ENCODE assay signal across 10 cellular contexts in the genomic region with DNA sequence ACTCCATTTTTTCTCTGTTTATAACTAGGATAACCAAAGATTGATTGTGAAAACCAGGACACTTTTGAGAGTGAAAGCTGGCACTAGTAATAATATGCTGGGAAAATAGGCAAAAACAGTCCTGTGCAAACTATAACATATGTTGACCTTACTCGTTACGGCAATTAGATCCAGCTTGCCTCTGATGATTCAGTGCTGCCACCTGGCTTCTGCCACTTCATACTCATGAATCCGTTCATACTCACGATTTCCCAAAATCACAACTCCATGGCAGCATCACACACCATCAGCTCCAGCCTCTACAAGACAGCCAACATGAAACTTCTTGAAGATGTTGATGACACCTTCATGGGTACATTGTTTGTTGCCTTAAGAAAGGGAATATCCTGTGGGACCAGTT. TPM values are rescaled to one million over a fixed set of nuclear protein-coding genes. Genes with fewer than 3 reads are reported as not detected.
A peak's percentile ranks its signal among the peaks of the same experiment; 100 is the strongest.
DNase-seq lines count a peak whose midpoint lies in the region; FAIRE-seq and TF ChIP-seq lines count a peak whose summit lies in the region.
"Had no signal": no experiment of that assay in that cellular context is flagged by ENCODE, and none has a peak within 500 bp of the region (broad histone marks: within the 10 kb centered on the region; RNA-seq: fewer than 3 reads in every experiment).

No MANE protein-coding gene starts in this region.

- H3K4me2 ChIP-seq in mammary epithelial cell (ENCODE audit: insufficient read depth, low read depth, low read length) (no peak overlapping the region), H1 (ENCODE audit: insufficient read depth in 1 of 2, low read depth in 2 of 2, low read length in 2 of 2) (no peak overlapping the region)

- TF ChIP-seq RAD21 in H1 (IDR thresholded peaks at IDR 0.05 in 1 of 2, conservative IDR thresholded peaks at IDR 0.05 in 1 of 2; ENCODE audit: low read depth in 2 of 2, low read length in 2 of 2): peak; percentile 72

- TF ChIP-seq CTCF in MCF 10A (IDR thresholded peaks at IDR 0.05; ENCODE audit: unreplicated experiment) (peak; percentile 42), mammary epithelial cell (conservative IDR thresholded peaks at IDR 0.05 in 1 of 2, IDR thresholded peaks at IDR 0.05 in 1 of 2; ENCODE audit: extremely low read depth in 1 of 2, insufficient read depth in 1 of 2, low read depth in 1 of 2, low read length in 2 of 2) (peak in 1 of 2 donors; percentile 73), H1 (IDR thresholded peaks at IDR 0.05; ENCODE audit: control extremely low read depth in 1 of 3, insufficient read depth in 1 of 3, low read depth in 1 of 3, low read length in 3 of 3) (peak; percentile 33 to 71 (median 53)), transverse colon (IDR thresholded peaks at IDR 0.05) (peak in 4 of 5 experiments; percentile 11 to 26 (median 22)), stomach (IDR thresholded peaks at IDR 0.05) (peak in 3 of 7 experiments; percentile 5 to 33 (median 13))

- intact Hi-C loops in MCF 10A (cut with micrococcal nuclease) (loop anchor here (1.0 kb wide), 4 partner anchors 59 to 316 kb away; no protein-coding TSS in a partner anchor), mammary epithelial cell (cut with micrococcal nuclease) (loop anchor here (5.0 kb wide), 2 partner anchors 58 to 533 kb away; no protein-coding TSS in a partner anchor), transverse colon (cut with DNase I; ENCODE audit: low total_unique reads) (no loop called here), stomach (cut with DNase I; ENCODE audit: low total_unique reads) (no loop called here)

- no peak overlapping the region for H2BK120ac ChIP-seq in H1 (replicated peaks; ENCODE audit: low read depth, low read length)

- H3K79me1 ChIP-seq in H1 (ENCODE audit: low read depth, low read length): no peaks in the 10 kb centered on the region

- H3K4me1 Mint-ChIP-seq in MCF 10A (ENCODE audit: insufficient read depth, unreplicated experiment): no peaks in the 10 kb centered on the region

- H4K5ac ChIP-seq in H1 (ENCODE audit: insufficient read length, low read depth, low read length): no peak overlapping the region

- H4K91ac ChIP-seq in H1 (replicated peaks; ENCODE audit: insufficient read length, low read length): no peak overlapping the region

- no peak overlapping the region for H2BK5ac ChIP-seq in H1 (ENCODE audit: low read depth, low read length)

- H2AK5ac ChIP-seq in H1 (ENCODE audit: low read depth, low read length): no peak overlapping the region

- no peaks in the 10 kb centered on the region for H3K36me3 Mint-ChIP-seq in MCF 10A (ENCODE audit: insufficient read depth, unreplicated experiment)

- no peak overlapping the region for H3K27ac ChIP-seq in mammary epithelial cell (ENCODE audit: insufficient read depth, low read depth, low read length)
- no peak overlapping the region for H3K27ac ChIP-seq in H1 (ENCODE audit: low read depth, low read length)
- no peak overlapping the region for H3K27ac ChIP-seq in transverse colon
- no peak overlapping the region for H3K27ac ChIP-seq in stomach

- H3K23ac ChIP-seq in H1 (ENCODE audit: insufficient read length): no peak overlapping the region

- H3K27me3 Mint-ChIP-seq in MCF 10A (ENCODE audit: insufficient read depth, unreplicated experiment): peaks cover 40% of the 10 kb centered on the region

- CTCF ChIA-PET in MCF 10A (lab: Yijun Ruan, JAX): interaction anchor here (0.6 to 4.9 kb wide), 50 partner anchors 14 to 491 kb away, joined by 3 to 81 read pairs (median 5); a partner anchor contains a TSS
- CTCF ChIA-PET in mammary epithelial cell (lab: Charles Lee; ENCODE audit: low non-redundant PET): interaction anchor here (0.5 kb wide), 1 partner anchor 55 kb away, joined by 4 read pairs; no protein-coding TSS in a partner anchor
- CTCF ChIA-PET in H1 (lab: Charles Lee; ENCODE audit: partially characterized antibody): interaction anchor here (0.9 to 5.3 kb wide), 19 partner anchors 8 to 530 kb away, joined by 3 to 89 read pairs (median 4); no protein-coding TSS in a partner anchor

- 43% methylated on average over 4 of the region's 4 CpGs for WGBS in mammary epithelial cell (ENCODE audit: low coverage, missing lambda C conversion rate)
- 66% methylated on average over 4 of the region's 4 CpGs; no CpG with 5 or more reads in 1 of the 2 experiments for WGBS in H1 (ENCODE audit: extremely low coverage in 1 of 2, insufficient coverage in 1 of 2, insufficient read length in 1 of 2, insufficient replicate concordance in 2 of 2, low coverage in 1 of 2, low lambda C conversion rate in 2 of 2, missing lambda C conversion rate in 1 of 2), 2 experiments
- WGBS in transverse colon (ENCODE audit: low coverage in 1 of 2), 2 donors: 60 to 61% methylated on average over 1 to 4 of the region's 4 CpGs
- WGBS in stomach, 5 donors: 39 to 55% (median 49%) methylated on average over 4 of the region's 4 CpGs

- H4K8ac ChIP-seq in H1 (ENCODE audit: extremely low read depth, insufficient read depth, low read length): no peak overlapping the region

- H3K9ac ChIP-seq in mammary epithelial cell (ENCODE audit: insufficient read depth, low read length): no peak overlapping the region
- no peak overlapping the region for H3K9ac ChIP-seq in H1 (replicated peaks in 1 of 4; ENCODE audit: extremely low read depth in 1 of 4, low read depth in 3 of 4, low read length in 3 of 4)

- H3K4me3 Mint-ChIP-seq in MCF 10A (ENCODE audit: unreplicated experiment): no peak overlapping the region
- H3K4me3 Mint-ChIP-seq: B cell; stimulated activated naive CD8-positive, alpha-beta T cell treated with anti-CD3 and anti-CD28 coated beads, Interleukin-15, Interleukin-2, amounts not matched to agents 100 ng/mL and 50 ng/mL, for 24 hours had no signal

- dilution Hi-C loops in mammary epithelial cell (cut with HindIII; ENCODE audit: low sequenced_read_pairs): no loop called here

- H2AFZ ChIP-seq in mammary epithelial cell (ENCODE audit: low read depth, low read length) (no peak overlapping the region), H1 (ENCODE audit: low read length) (no peak overlapping the region)

- no peaks in the 10 kb centered on the region for H4K20me1 ChIP-seq in mammary epithelial cell (ENCODE audit: insufficient read depth, low read length)
- H4K20me1 ChIP-seq in H1 (replicated peaks in 1 of 2; ENCODE audit: control insufficient read depth in 1 of 2, insufficient read depth in 2 of 2, low read length in 2 of 2): no peaks in the 10 kb centered on the region

- POLR2A ChIA-PET in MCF 10A (lab: Yijun Ruan, JAX) (no interaction called here), H1 (lab: Charles Lee; ENCODE audit: partially characterized antibody) (no interaction called here)

- H3K56ac ChIP-seq in H1 (replicated peaks; ENCODE audit: insufficient read length, low read depth, low read length): no peak overlapping the region

- H3K36me3 ChIP-seq in mammary epithelial cell (ENCODE audit: insufficient read depth, low read length): no peaks in the 10 kb centered on the region
- no peaks in the 10 kb centered on the region for H3K36me3 ChIP-seq in H1 (ENCODE audit: control insufficient read depth in 2 of 4, insufficient read depth in 4 of 4, low read length in 3 of 4)
- H3K36me3 ChIP-seq in transverse colon: no peaks in the 10 kb centered on the region
- H3K36me3 ChIP-seq in stomach: no peaks in the 10 kb centered on the region

- H3K79me2 ChIP-seq in mammary epithelial cell (ENCODE audit: insufficient read depth, low read length) (no peaks in the 10 kb centered on the region), H1 (ENCODE audit: control insufficient read depth in 1 of 2, insufficient read depth in 2 of 2, low read length in 2 of 2) (no peaks in the 10 kb centered on the region)

- no peak overlapping the region for H3K14ac ChIP-seq in H1 (ENCODE audit: insufficient read length)

- H3K9me3 ChIP-seq in mammary epithelial cell (replicated peaks; ENCODE audit: insufficient read depth, low read length) (no peaks in the 10 kb centered on the region), H1 (ENCODE audit: insufficient read depth in 2 of 2, low read depth in 1 of 2, low read length in 1 of 2) (no peaks in the 10 kb centered on the region), transverse colon (no peaks in the 10 kb centered on the region), stomach (no peaks in the 10 kb centered on the region)

- TF ChIP-seq POLR2A in H1 (IDR thresholded peaks at IDR 0.05; ENCODE audit: control extremely low read depth in 1 of 2, low read depth in 2 of 2, low read length in 2 of 2): no peak
- TF ChIP-seq POLR2A in transverse colon (IDR thresholded peaks at IDR 0.05): no peak
- TF ChIP-seq POLR2A in stomach (IDR thresholded peaks at IDR 0.05): no peak

- H3K27ac Mint-ChIP-seq in MCF 10A (ENCODE audit: low read depth, unreplicated experiment): no peak overlapping the region
- H3K27ac Mint-ChIP-seq: B cell; stimulated activated naive CD8-positive, alpha-beta T cell treated with anti-CD3 and anti-CD28 coated beads, Interleukin-15, Interleukin-2, amounts not matched to agents 100 ng/mL and 50 ng/mL, for 24 hours had no signal

- no peak overlapping the region for H3K4me3 ChIP-seq in mammary epithelial cell (replicated peaks in 1 of 3; ENCODE audit: insufficient read depth in 1 of 3, low read depth in 2 of 3, low read length in 3 of 3)
- no peak overlapping the region for H3K4me3 ChIP-seq in H1 (ENCODE audit: extremely low read depth in 1 of 4, insufficient read depth in 2 of 4, low read depth in 3 of 4, low read length in 4 of 4)
- no peak overlapping the region for H3K4me3 ChIP-seq in transverse colon
- no peak overlapping the region for H3K4me3 ChIP-seq in stomach

- H3K27me3 ChIP-seq in mammary epithelial cell (ENCODE audit: insufficient read depth, low read length) (peaks cover 9% of the 10 kb centered on the region), H1 (replicated peaks in 1 of 4; ENCODE audit: control insufficient read depth in 3 of 4, extremely low read depth in 1 of 4, insufficient read depth in 3 of 4, low read length in 3 of 4) (no peaks in the 10 kb centered on the region), transverse colon (no peaks in the 10 kb centered on the region), stomach (no peaks in the 10 kb centered on the region)

- DNase-seq in MCF 10A (ENCODE audit: unreplicated experiment): peak; percentile 65
- no peak for DNase-seq in mammary epithelial cell
- DNase-seq in NCI-H526 treated with DMSO at 0.1 percent for 48 hours (lab: John Stamatoyannopoulos, UW): peak; percentile 8
- DNase-seq in H1 (ENCODE audit: low read depth in 1 of 2, low spot score in 2 of 2): no peak
- peak; percentile 11 for DNase-seq in transverse colon
- DNase-seq in stomach: no peak
- DNase-seq in NK-92 treated with Interleukin-12 subunit alpha and Interleukin-12 subunit beta, amount 100 ng/mL, for 24 hours (lab: John Stamatoyannopoulos, UW): no peak
- DNase-seq in hippocampal formation (lab: John Stamatoyannopoulos, UW): no peak

- H2BK15ac ChIP-seq in H1 (ENCODE audit: low read length): no peak overlapping the region

- H2BK12ac ChIP-seq in H1 (ENCODE audit: low read depth, low read length): no peak overlapping the region

- no TSS peak for BruUV-seq in MCF 10A (replicated peaks; lab: Mats Ljungman, UMichigan)
- BruUV-seq in mammary epithelial cell (replicated peaks; lab: Mats Ljungman, UMichigan): no TSS peak

- no peak for TF ChIP-seq EP300 in H1 (IDR thresholded peaks at IDR 0.05; ENCODE audit: borderline replicate concordance in 1 of 2, low read depth in 2 of 2, low read length in 2 of 2)
- TF ChIP-seq EP300 in transverse colon (IDR thresholded peaks at IDR 0.05; ENCODE audit: low read depth): no peak
- no peak for TF ChIP-seq EP300 in stomach (IDR thresholded peaks at IDR 0.05)

- in situ Hi-C loops in mammary epithelial cell (cut with MboI; ENCODE audit: low sequenced_read_pairs in 2 of 2) (loop anchor here (10.0 to 25.0 kb wide), 3 partner anchors 195 to 325 kb away; no protein-coding TSS in a partner anchor), transverse colon (cut with MboI; ENCODE audit: low pct_ligation_motif_present in 1 of 4, low pct_unique_long_range_greater_than_20kb in 1 of 4, low sequenced_read_pairs in 3 of 4) (no loop called here)

- no peak overlapping the region for H2BK20ac ChIP-seq in H1 (ENCODE audit: low read length)

- H3K9me3 Mint-ChIP-seq in MCF 10A (ENCODE audit: unreplicated experiment): no peaks in the 10 kb centered on the region
- H3K9me3 Mint-ChIP-seq: stimulated activated naive CD8-positive, alpha-beta T cell treated with anti-CD3 and anti-CD28 coated beads, Interleukin-15, Interleukin-2, amounts not matched to agents 100 ng/mL and 50 ng/mL, for 24 hours had no signal

- H3K4ac ChIP-seq in H1 (replicated peaks; ENCODE audit: insufficient read length, low read depth, low read length): no peak overlapping the region

- no peak overlapping the region for H3K18ac ChIP-seq in H1 (ENCODE audit: extremely low read depth, low read length)

- H3K23me2 ChIP-seq in H1 (ENCODE audit: low read depth, low read length): no peaks in the 10 kb centered on the region

- FAIRE-seq in H1 (lab: Jason Lieb, UNC): peak; percentile 74

- H3K4me1 ChIP-seq in mammary epithelial cell (ENCODE audit: insufficient read depth, low read length): no peaks in the 10 kb centered on the region
- H3K4me1 ChIP-seq in H1 (replicated peaks in 1 of 4; ENCODE audit: control insufficient read depth in 3 of 4, insufficient read depth in 4 of 4, low read length in 3 of 4): peaks cover 0 to 4% (median 2%) of the 10 kb centered on the region in 4 experiments; a peak in 3 of 7 replicates
- H3K4me1 ChIP-seq in transverse colon: no peaks in the 10 kb centered on the region
- H3K4me1 ChIP-seq in stomach: no peaks in the 10 kb centered on the region

RNA-seq across cellular contexts. Expression of a gene that starts 49.1 kb away (rescaled TPM):
- total RNA-seq in MCF 10A (2022) (149 and 160 TPM in 2 replicates), mammary epithelial cell (100 to 1,000 TPM; 102 to 157 TPM), transverse colon (10 to 100 TPM; 58.4 to 99.2 (median 83.0) TPM), stomach (100 to 1,000 TPM in 2 of 5 donors, 10 to 100 TPM in 3; 29.2 to 175 (median 46.0) TPM)
- polyA plus RNA-seq in mammary epithelial cell (55.4 TPM), H1 (2011; rRNA removed) (21.6 and 39.4 TPM in 2 replicates), stomach (10 to 100 TPM; 11.6 to 16.6 (median 16.1) TPM)
- polyA minus RNA-seq in mammary epithelial cell: 87.4 TPM
- total RNA-seq in H1 (2021; fragmentation: NEBNext Ultra II Directional; extraction: Animal tissue kit (Norgen Biotek cat#: 25700)): 271 and 277 TPM in 2 replicates
- polyA plus RNA-seq in H1 (2011; cell fraction: cytosol; rRNA removed): 54.0 TPM
- polyA plus RNA-seq in H1 (2011; cell fraction: nucleus; rRNA removed): 24.7 TPM
- polyA plus RNA-seq in H1 (2012, experiment 1 of 2): 65.5 to 113 TPM (median 88.4 TPM) in 4 replicates
- polyA plus RNA-seq in H1 (2012, experiment 2 of 2): 6.5 TPM
- polyA plus RNA-seq in H1 (2013, experiment 1 of 2): 83.0 TPM
- 80.5 TPM for polyA plus RNA-seq in H1 (2013, experiment 2 of 2)
- 119 and 236 TPM in 2 replicates for polyA minus RNA-seq in H1 (2011; rRNA and poly(A)+ RNA removed)
- 74.9 TPM for polyA minus RNA-seq in H1 (2011; cell fraction: cytosol; rRNA and poly(A)+ RNA removed)
- 114 TPM for polyA minus RNA-seq in H1 (2011; cell fraction: nucleus; rRNA and poly(A)+ RNA removed)

Comparison
In these comparisons a context has a peak if more than half of its experiments do, and no peak if none do; other contexts are left out.
1. DNase-seq: peak in MCF 10A (single experiment), NCI-H526 treated with DMSO at 0.1 percent for 48 hours (single experiment) and transverse colon (single experiment); none in mammary epithelial cell (single experiment), H1 (0 of 2), stomach (single experiment), NK-92 treated with Interleukin-12 subunit alpha and Interleukin-12 subunit beta, amount 100 ng/mL, for 24 hours (single experiment) and hippocampal formation (0 of 2).
2. intact Hi-C loops: an anchor here in MCF 10A (1.0 kb wide) and mammary epithelial cell (5.0 kb wide); none called in transverse colon and stomach.
3. in situ Hi-C loops: an anchor here in mammary epithelial cell (10.0 to 25.0 kb wide); none called in transverse colon.